Comparison of ENCODE assay signal across 8 cellular contexts in genomic region chr10:50659865-50660730, GRCh38. TPM values are rescaled to one million over a fixed set of nuclear protein-coding genes. Genes with fewer than 3 reads are reported as not detected.
DNase-seq lines count a peak whose midpoint lies in the region; ATAC-seq and TF ChIP-seq lines count a peak whose summit lies in the region.
"Not testable (repeated sequence)": the region's sequence is repeated elsewhere in the genome, so short reads cannot be mapped to it uniquely, and the experiment has no call there.

No MANE protein-coding gene starts in this region.

- peak overlapping the region; percentile 89 for H2AFZ ChIP-seq in parathyroid adenoma

- H3K9me3 ChIP-seq in RWPE2 (ENCODE audit: severe bottlenecking); parathyroid adenoma (ENCODE audit: control insufficient read depth, low read length): not testable (repeated sequence)

- H3K27me3 Mint-ChIP-seq in activated T-cell treated with anti-CD3 and anti-CD28 coated beads, Interleukin-2, amount 50 U/mL, for 72 hours (ENCODE audit: low read depth): not testable (repeated sequence)

- H3K4me1 ChIP-seq in RWPE2 (ENCODE audit: insufficient read depth, poor library complexity, severe bottlenecking); parathyroid adenoma: not testable (repeated sequence)

- H3K27ac Mint-ChIP-seq in activated T-cell treated with anti-CD3 and anti-CD28 coated beads, Interleukin-2, amount 50 U/mL, for 72 hours: not testable (repeated sequence)

- H3K36me3 Mint-ChIP-seq in activated T-cell treated with anti-CD3 and anti-CD28 coated beads, Interleukin-2, amount 50 U/mL, for 72 hours (ENCODE audit: insufficient read depth in 2 of 2): not testable (repeated sequence)

- ATAC-seq in GM18505 (IDR thresholded peaks at IDR 0.05; ENCODE audit: unreplicated experiment) (peak; percentile 95), RWPE2 (ENCODE audit: low read depth) (peak; percentile 87)
- ATAC-seq in activated T-cell treated with anti-CD3 and anti-CD28 coated beads, Interleukin-2, amount 50 U/mL, for 72 hours (replicated peaks in 1 of 2): peak; percentile 98

- H3K9me3 Mint-ChIP-seq in activated T-cell treated with anti-CD3 and anti-CD28 coated beads, Interleukin-2, amount 50 U/mL, for 72 hours: not testable (repeated sequence)

- peak; percentile 53 for TF ChIP-seq CTCF in HFF-Myc (IDR thresholded peaks at IDR 0.05; ENCODE audit: low read depth, low read length, missing control alignments)
- TF ChIP-seq CTCF in RWPE2 (IDR thresholded peaks at IDR 0.05; ENCODE audit: poor library complexity, severe bottlenecking): peak; percentile 29
- TF ChIP-seq CTCF in fibroblast of the aortic adventitia (IDR thresholded peaks at IDR 0.05; ENCODE audit: insufficient read depth, low read length): peak; percentile 25
- peak; percentile 54 for TF ChIP-seq CTCF in parathyroid adenoma (IDR thresholded peaks at IDR 0.05)

- TF ChIP-seq POLR2A in GM18505 (IDR thresholded peaks at IDR 0.05; ENCODE audit: borderline replicate concordance, extremely low read depth, insufficient read depth, insufficient read length): peak; percentile 76

- not testable (repeated sequence) for H3K27me3 ChIP-seq in RWPE2 (ENCODE audit: insufficient read depth, poor library complexity, severe bottlenecking); parathyroid adenoma (ENCODE audit: control insufficient read depth, insufficient read depth, low read length)

- H3K9ac ChIP-seq in parathyroid adenoma: not testable (repeated sequence)

- H3K4me2 ChIP-seq in parathyroid adenoma (ENCODE audit: low read length): not testable (repeated sequence)

- not testable (repeated sequence) for H3K36me3 ChIP-seq in RWPE2 (ENCODE audit: low read depth); parathyroid adenoma (ENCODE audit: control insufficient read depth, insufficient read depth, low read length)

- peak overlapping the region; percentile 47 for H3K4me3 ChIP-seq in HFF-Myc (replicated peaks; ENCODE audit: low read depth, low read length)
- peak overlapping the region; percentile 25 for H3K4me3 ChIP-seq in RWPE2 (ENCODE audit: severe bottlenecking)
- peak overlapping the region; percentile 58 for H3K4me3 ChIP-seq in fibroblast of the aortic adventitia (ENCODE audit: low read depth, low read length)
- H3K4me3 ChIP-seq in parathyroid adenoma (ENCODE audit: low read depth, low read length): not testable (repeated sequence)

- H3K27ac ChIP-seq in RWPE2 (ENCODE audit: poor library complexity, severe bottlenecking); parathyroid adenoma: not testable (repeated sequence)

- peak overlapping the region; percentile 79 to 92 for H3K4me3 Mint-ChIP-seq in activated T-cell treated with anti-CD3 and anti-CD28 coated beads, Interleukin-2, amount 50 U/mL, for 72 hours

- H3K4me1 Mint-ChIP-seq in activated T-cell treated with anti-CD3 and anti-CD28 coated beads, Interleukin-2, amount 50 U/mL, for 72 hours (ENCODE audit: low read depth): not testable (repeated sequence)

- not testable (repeated sequence) for H3K79me2 ChIP-seq in parathyroid adenoma

- DNase-seq in 8988T (peak; percentile 24), HuH-7.5 (ENCODE audit: low spot score) (peak; percentile 25), fibroblast of the aortic adventitia (ENCODE audit: low read depth) (peak; percentile 14)
- not testable (repeated sequence) for DNase-seq in HFF-Myc (ENCODE audit: extremely low read depth, low read depth); RWPE2 (ENCODE audit: low spot score)
- peak; percentile 69 to 71 for DNase-seq in activated T-cell treated with anti-CD3 and anti-CD28 coated beads, Interleukin-2, amount 50 U/mL, for 72 hours

RNA-seq across cellular contexts. Expression of gene SGMS1, which starts 36.3 kb away (rescaled TPM):
- 1 to 10 TPM; 8.9 to 9.7 TPM for total RNA-seq in activated T-cell treated with anti-CD3 and anti-CD28 coated beads, Interleukin-2, amount 50 U/mL, for 72 hours
- total RNA-seq in fibroblast of the aortic adventitia (ENCODE audit: low replicate concordance): 61.2 and 122 TPM in 2 replicates
